ENCODE assay signal across 22 cellular contexts in the genomic region with DNA sequence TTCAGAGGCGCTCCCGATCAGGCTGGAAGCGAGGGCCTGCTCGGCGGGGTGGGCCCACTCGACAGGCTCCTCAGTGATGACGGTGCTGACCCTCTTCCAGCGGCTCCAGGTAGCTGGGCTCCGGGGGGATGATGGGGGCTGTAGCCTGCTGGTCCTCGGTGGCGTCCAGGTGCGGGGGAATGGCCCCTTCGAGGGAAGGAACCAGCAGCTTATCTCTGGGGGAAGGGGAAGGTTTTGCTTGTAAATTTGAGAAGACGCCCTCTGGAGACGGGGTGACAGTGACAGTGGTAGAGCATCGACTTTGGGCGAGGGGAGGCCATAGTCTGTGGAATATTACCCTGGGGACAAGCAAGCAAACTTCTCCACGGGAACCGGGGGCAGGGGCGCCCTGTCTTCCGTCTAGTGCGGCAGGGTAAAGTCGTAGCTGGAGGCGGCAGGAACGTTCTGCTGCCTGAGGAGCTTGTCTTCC.
"Had no signal": no experiment of that assay in that cellular context is flagged by ENCODE, and none has a peak within 500 bp of the region (broad histone marks: within the 10 kb centered on the region; RNA-seq: fewer than 3 reads in every experiment).

No MANE protein-coding gene starts in this region.

- H3K27ac ChIP-seq: SJSA1, SK-N-MC had no signal

- H3K4me3 ChIP-seq: SJSA1, SK-N-MC had no signal

- H3K4me1 ChIP-seq: SJSA1 had no signal

- DNase-seq: IMR-90, Karpas-422, KG1, MM.1S, NCI-H1092 treated with DMSO at 0.1 percent for 48 hours, NCI-H1436, NCI-H187, NCI-H2029, NCI-H2081 treated with DMSO at 0.1 percent for 48 hours, NCI-H2171, NCI-H226, NCI-H446, NCI-H510A, NCI-H524 treated with DMSO at 0.1 percent for 48 hours, NCI-H69, NCI-H774, RPMI8226, SIG-M5 had no signal

- H3K36me3 ChIP-seq: SJSA1 had no signal

- FAIRE-seq: HepG2, RCC 7860 had no signal

- ATAC-seq: HepG2 had no signal

- H3K27me3 ChIP-seq: SJSA1 had no signal
